Comparison of ENCODE assay signal across 1 cellular context in genomic region chr3:16300282-16300681, GRCh38.
TF ChIP-seq lines count a peak whose summit lies in the region.

No MANE protein-coding gene starts in this region.

TF ChIP-seq in GM12878, 131 proteins besides CTCF, POLR2A, EP300 and RAD21 (continued from another document):
- TF ChIP-seq RFX5 (IDR thresholded peaks at IDR 0.05; ENCODE audit: low read depth, low read length) (no peak), POLR2AphosphoS5 (IDR thresholded peaks at IDR 0.05; ENCODE audit: low read length) (no peak; the same call in 1 of the 2 replicates), YY1 (IDR thresholded peaks at IDR 0.05; ENCODE audit: low read depth, low read length) (no peak), BCL3 (IDR thresholded peaks at IDR 0.05; ENCODE audit: borderline replicate concordance, insufficient read depth, low read depth, low read length, poor library complexity, severe bottlenecking) (no peak), NRF1 (conservative IDR thresholded peaks at IDR 0.05; ENCODE audit: low read depth, low read length) (no peak), DPF2 (IDR thresholded peaks at IDR 0.05) (peak; percentile 26; the same call in 1 of the 2 replicates), ZNF24 (IDR thresholded peaks at IDR 0.05) (no peak), ATF7 (IDR thresholded peaks at IDR 0.05; ENCODE audit: low read depth) (peak; percentile 73), CHD2 (IDR thresholded peaks at IDR 0.05; ENCODE audit: borderline replicate concordance, low read depth, low read length) (no peak), SKIL (IDR thresholded peaks at IDR 0.05; ENCODE audit: low read depth, poor library complexity, severe bottlenecking) (peak; percentile 65), PML (IDR thresholded peaks at IDR 0.05; ENCODE audit: low read length) (no peak), CREB1 (IDR thresholded peaks at IDR 0.05; ENCODE audit: low read depth) (0 out of 2 replicates have a peak, but pooled peaks have one; percentile 14)
- TF ChIP-seq, protein P1, sequence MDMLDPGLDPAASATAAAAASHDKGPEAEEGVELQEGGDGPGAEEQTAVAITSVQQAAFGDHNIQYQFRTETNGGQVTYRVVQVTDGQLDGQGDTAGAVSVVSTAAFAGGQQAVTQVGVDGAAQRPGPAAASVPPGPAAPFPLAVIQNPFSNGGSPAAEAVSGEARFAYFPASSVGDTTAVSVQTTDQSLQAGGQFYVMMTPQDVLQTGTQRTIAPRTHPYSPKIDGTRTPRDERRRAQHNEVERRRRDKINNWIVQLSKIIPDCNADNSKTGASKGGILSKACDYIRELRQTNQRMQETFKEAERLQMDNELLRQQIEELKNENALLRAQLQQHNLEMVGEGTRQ (IDR thresholded peaks at IDR 0.05; ENCODE audit: borderline replicate concordance, low read depth, low read length): no peak
- TF ChIP-seq, protein P2, sequence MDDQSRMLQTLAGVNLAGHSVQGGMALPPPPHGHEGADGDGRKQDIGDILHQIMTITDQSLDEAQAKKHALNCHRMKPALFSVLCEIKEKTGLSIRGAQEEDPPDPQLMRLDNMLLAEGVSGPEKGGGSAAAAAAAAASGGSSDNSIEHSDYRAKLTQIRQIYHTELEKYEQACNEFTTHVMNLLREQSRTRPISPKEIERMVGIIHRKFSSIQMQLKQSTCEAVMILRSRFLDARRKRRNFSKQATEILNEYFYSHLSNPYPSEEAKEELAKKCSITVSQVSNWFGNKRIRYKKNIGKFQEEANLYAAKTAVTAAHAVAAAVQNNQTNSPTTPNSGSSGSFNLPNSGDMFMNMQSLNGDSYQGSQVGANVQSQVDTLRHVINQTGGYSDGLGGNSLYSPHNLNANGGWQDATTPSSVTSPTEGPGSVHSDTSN (IDR thresholded peaks at IDR 0.05; ENCODE audit: insufficient replicate concordance, low read depth, low read length): peak; percentile 43
- TF ChIP-seq, protein P3, sequence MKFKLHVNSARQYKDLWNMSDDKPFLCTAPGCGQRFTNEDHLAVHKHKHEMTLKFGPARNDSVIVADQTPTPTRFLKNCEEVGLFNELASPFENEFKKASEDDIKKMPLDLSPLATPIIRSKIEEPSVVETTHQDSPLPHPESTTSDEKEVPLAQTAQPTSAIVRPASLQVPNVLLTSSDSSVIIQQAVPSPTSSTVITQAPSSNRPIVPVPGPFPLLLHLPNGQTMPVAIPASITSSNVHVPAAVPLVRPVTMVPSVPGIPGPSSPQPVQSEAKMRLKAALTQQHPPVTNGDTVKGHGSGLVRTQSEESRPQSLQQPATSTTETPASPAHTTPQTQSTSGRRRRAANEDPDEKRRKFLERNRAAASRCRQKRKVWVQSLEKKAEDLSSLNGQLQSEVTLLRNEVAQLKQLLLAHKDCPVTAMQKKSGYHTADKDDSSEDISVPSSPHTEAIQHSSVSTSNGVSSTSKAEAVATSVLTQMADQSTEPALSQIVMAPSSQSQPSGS (IDR thresholded peaks at IDR 0.05; ENCODE audit: low read length): peak; percentile 24; the same call in 1 of the 2 replicates
TF ChIP-seq in GM12878: peak in this region for 21.
